ENCODE assay signal across 26 cellular contexts in the genomic region with DNA sequence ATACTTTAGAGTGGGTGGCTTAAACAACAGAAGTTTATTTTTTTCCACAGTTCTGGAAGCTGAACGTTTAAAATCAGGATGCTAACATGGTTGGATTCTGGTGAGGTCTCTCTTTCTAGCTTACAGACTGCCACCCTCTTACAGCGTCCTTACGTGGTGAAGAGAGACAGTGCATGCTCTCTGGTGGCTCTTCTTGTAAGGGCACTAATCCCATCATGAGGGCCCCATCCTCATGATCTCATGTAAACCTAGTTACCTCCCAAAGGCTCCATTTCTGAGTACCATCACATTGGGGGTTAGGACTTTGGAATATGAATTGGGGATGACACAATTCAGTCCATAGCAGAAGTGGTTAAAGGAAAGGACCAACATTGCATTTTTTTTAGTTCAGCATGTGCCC.
"Had no signal": no experiment of that assay in that cellular context is flagged by ENCODE, and none has a peak within 500 bp of the region (broad histone marks: within the 10 kb centered on the region; RNA-seq: fewer than 3 reads in every experiment).

No MANE protein-coding gene starts in this region.

- FAIRE-seq: colon, endometrium, endothelial cell of umbilical vein, frontal cortex had no signal

- H3K27me3 ChIP-seq: colonic mucosa, dorsolateral prefrontal cortex, esophagus muscularis mucosa, esophagus squamous epithelium, foreskin keratinocyte, gastrocnemius medialis, gastroesophageal sphincter, heart left ventricle, heart right ventricle had no signal

- H3K4me3 ChIP-seq: colonic mucosa, coronary artery, dorsolateral prefrontal cortex, esophagus muscularis mucosa, esophagus squamous epithelium, gastrocnemius medialis, gastroesophageal sphincter, heart left ventricle, heart right ventricle had no signal

- H3K9me3 ChIP-seq: colonic mucosa, esophagus muscularis mucosa, esophagus squamous epithelium, gastrocnemius medialis had no signal

- H3K27ac Mint-ChIP-seq: dendritic cell treated with granulocyte-macrophage colony-stimulating factor and Interleukin-4, amounts not matched to agents 40 ng/mL and 50 ng/mL, for 4 days; effector memory CD8-positive, alpha-beta T cell had no signal

- H3K36me3 ChIP-seq: colonic mucosa, esophagus muscularis mucosa, esophagus squamous epithelium, gastrocnemius medialis, gastroesophageal sphincter, heart left ventricle, heart right ventricle had no signal

- H3K9me3 Mint-ChIP-seq: dendritic cell treated with granulocyte-macrophage colony-stimulating factor and Interleukin-4, amounts not matched to agents 40 ng/mL and 50 ng/mL, for 4 days; effector memory CD8-positive, alpha-beta T cell had no signal

- H3K4me1 ChIP-seq: colonic mucosa, esophagus squamous epithelium, foreskin keratinocyte, gastrocnemius medialis, heart left ventricle, heart right ventricle had no signal

- H3K27ac ChIP-seq: colonic mucosa, coronary artery, dorsolateral prefrontal cortex, epithelial cell of prostate, esophagus squamous epithelium, foreskin keratinocyte, gastrocnemius medialis, heart left ventricle, heart right ventricle had no signal

- ATAC-seq: effector memory CD8-positive, alpha-beta T cell; esophagus mucosa; gastrocnemius medialis; heart left ventricle; heart right ventricle had no signal

- H3K4me3 Mint-ChIP-seq: dendritic cell treated with granulocyte-macrophage colony-stimulating factor and Interleukin-4, amounts not matched to agents 40 ng/mL and 50 ng/mL, for 4 days; effector memory CD8-positive, alpha-beta T cell had no signal

- H3K27me3 Mint-ChIP-seq: dendritic cell treated with granulocyte-macrophage colony-stimulating factor and Interleukin-4, amounts not matched to agents 40 ng/mL and 50 ng/mL, for 4 days; effector memory CD8-positive, alpha-beta T cell had no signal

- DNase-seq: colonic mucosa; cortex of kidney; dermis blood vessel endothelial cell; dorsolateral prefrontal cortex; effector CD4-positive, alpha-beta T cell; effector CD8-positive, alpha-beta T cell; effector memory CD4-positive, alpha-beta T cell; effector memory CD8-positive, alpha-beta T cell; erythroblast; esophagus squamous epithelium; foreskin fibroblast; gastrocnemius medialis; glutamatergic neuron; heart left ventricle; heart right ventricle had no signal
